Comparison of ENCODE assay signal across 1 cellular context in the genomic region with DNA sequence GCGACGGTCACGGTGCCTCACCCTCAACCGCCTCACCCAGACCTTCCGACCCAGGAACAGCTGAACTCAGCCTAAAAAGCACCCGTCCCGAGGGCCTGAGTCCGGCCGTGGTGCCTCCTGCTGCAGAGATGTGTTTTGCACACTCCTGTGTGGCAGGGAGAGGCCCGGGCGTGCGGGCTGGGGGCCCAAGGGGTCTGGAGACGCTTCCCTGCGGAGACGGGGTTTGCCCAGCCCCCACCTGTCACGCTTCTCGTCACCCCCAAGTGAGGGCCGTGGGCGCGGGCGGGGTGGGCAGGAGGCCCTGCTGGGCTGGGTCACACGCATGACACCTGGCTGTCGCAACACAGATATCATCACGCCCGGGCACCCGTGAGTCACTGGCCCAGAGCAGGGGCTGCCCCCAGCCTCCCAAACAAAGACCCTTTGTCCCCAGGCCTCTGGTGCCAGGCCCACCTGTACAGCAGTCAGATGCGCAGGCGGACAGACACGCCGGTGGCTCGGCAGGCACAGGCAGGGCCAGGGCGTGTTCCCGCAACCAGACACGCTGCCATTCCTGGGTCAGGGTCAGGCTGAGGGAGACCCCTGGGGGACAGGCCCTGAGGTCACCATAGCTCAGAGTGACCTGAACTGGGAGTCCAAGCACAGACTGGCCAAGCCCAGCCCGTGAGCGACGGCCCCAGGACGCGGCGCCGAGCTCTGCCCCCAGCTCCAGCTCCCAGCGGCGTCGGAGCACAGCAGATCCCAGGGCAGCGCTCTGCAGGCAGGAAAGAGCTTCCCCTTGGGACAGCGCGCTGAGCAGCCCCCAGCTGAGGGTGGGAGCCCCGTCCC.
TF ChIP-seq lines count a peak whose summit lies in the region.

No MANE protein-coding gene starts in this region.

TF ChIP-seq in K562, 482 proteins besides CTCF, POLR2A, EP300 and RAD21:
- TF ChIP-seq ZNF140 (CRISPR knock-in tag; IDR thresholded peaks at IDR 0.05), result no peak
- peak; percentile 61 for TF ChIP-seq POLR2G (IDR thresholded peaks at IDR 0.05; ENCODE audit: low read depth, low read length)
- TF ChIP-seq, protein P1, sequence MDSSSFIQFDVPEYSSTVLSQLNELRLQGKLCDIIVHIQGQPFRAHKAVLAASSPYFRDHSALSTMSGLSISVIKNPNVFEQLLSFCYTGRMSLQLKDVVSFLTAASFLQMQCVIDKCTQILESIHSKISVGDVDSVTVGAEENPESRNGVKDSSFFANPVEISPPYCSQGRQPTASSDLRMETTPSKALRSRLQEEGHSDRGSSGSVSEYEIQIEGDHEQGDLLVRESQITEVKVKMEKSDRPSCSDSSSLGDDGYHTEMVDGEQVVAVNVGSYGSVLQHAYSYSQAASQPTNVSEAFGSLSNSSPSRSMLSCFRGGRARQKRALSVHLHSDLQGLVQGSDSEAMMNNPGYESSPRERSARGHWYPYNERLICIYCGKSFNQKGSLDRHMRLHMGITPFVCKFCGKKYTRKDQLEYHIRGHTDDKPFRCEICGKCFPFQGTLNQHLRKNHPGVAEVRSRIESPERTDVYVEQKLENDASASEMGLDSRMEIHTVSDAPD (CRISPR knock-in tag; IDR thresholded peaks at IDR 0.05), result no peak
- TF ChIP-seq, protein P2, sequence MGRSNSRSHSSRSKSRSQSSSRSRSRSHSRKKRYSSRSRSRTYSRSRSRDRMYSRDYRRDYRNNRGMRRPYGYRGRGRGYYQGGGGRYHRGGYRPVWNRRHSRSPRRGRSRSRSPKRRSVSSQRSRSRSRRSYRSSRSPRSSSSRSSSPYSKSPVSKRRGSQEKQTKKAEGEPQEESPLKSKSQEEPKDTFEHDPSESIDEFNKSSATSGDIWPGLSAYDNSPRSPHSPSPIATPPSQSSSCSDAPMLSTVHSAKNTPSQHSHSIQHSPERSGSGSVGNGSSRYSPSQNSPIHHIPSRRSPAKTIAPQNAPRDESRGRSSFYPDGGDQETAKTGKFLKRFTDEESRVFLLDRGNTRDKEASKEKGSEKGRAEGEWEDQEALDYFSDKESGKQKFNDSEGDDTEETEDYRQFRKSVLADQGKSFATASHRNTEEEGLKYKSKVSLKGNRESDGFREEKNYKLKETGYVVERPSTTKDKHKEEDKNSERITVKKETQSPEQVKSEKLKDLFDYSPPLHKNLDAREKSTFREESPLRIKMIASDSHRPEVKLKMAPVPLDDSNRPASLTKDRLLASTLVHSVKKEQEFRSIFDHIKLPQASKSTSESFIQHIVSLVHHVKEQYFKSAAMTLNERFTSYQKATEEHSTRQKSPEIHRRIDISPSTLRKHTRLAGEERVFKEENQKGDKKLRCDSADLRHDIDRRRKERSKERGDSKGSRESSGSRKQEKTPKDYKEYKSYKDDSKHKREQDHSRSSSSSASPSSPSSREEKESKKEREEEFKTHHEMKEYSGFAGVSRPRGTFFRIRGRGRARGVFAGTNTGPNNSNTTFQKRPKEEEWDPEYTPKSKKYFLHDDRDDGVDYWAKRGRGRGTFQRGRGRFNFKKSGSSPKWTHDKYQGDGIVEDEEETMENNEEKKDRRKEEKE (IDR thresholded peaks at IDR 0.05; ENCODE audit: borderline replicate concordance in 1 of 2, control insufficient read depth in 1 of 2, low read depth in 2 of 2, low read length in 1 of 2), result no peak
- no peak for TF ChIP-seq GATAD2A (IDR thresholded peaks at IDR 0.05)
- TF ChIP-seq, protein P3, sequence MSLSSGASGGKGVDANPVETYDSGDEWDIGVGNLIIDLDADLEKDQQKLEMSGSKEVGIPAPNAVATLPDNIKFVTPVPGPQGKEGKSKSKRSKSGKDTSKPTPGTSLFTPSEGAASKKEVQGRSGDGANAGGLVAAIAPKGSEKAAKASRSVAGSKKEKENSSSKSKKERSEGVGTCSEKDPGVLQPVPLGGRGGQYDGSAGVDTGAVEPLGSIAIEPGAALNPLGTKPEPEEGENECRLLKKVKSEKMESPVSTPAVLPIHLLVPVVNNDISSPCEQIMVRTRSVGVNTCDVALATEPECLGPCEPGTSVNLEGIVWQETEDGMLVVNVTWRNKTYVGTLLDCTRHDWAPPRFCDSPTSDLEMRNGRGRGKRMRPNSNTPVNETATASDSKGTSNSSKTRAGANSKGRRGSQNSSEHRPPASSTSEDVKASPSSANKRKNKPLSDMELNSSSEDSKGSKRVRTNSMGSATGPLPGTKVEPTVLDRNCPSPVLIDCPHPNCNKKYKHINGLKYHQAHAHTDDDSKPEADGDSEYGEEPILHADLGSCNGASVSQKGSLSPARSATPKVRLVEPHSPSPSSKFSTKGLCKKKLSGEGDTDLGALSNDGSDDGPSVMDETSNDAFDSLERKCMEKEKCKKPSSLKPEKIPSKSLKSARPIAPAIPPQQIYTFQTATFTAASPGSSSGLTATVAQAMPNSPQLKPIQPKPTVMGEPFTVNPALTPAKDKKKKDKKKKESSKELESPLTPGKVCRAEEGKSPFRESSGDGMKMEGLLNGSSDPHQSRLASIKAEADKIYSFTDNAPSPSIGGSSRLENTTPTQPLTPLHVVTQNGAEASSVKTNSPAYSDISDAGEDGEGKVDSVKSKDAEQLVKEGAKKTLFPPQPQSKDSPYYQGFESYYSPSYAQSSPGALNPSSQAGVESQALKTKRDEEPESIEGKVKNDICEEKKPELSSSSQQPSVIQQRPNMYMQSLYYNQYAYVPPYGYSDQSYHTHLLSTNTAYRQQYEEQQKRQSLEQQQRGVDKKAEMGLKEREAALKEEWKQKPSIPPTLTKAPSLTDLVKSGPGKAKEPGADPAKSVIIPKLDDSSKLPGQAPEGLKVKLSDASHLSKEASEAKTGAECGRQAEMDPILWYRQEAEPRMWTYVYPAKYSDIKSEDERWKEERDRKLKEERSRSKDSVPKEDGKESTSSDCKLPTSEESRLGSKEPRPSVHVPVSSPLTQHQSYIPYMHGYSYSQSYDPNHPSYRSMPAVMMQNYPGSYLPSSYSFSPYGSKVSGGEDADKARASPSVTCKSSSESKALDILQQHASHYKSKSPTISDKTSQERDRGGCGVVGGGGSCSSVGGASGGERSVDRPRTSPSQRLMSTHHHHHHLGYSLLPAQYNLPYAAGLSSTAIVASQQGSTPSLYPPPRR (CRISPR knock-in tag; IDR thresholded peaks at IDR 0.05; ENCODE audit: borderline replicate concordance), result no peak
- TF ChIP-seq, protein P4, sequence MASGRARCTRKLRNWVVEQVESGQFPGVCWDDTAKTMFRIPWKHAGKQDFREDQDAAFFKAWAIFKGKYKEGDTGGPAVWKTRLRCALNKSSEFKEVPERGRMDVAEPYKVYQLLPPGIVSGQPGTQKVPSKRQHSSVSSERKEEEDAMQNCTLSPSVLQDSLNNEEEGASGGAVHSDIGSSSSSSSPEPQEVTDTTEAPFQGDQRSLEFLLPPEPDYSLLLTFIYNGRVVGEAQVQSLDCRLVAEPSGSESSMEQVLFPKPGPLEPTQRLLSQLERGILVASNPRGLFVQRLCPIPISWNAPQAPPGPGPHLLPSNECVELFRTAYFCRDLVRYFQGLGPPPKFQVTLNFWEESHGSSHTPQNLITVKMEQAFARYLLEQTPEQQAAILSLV (tag; IDR thresholded peaks at IDR 0.05), result no peak
- TF ChIP-seq KLF1 (tag; IDR thresholded peaks at IDR 0.05), result no peak
- no peak for TF ChIP-seq GATA2 (CRISPR knock-in tag; IDR thresholded peaks at IDR 0.05)
- TF ChIP-seq MBD2 (IDR thresholded peaks at IDR 0.05; ENCODE audit: borderline replicate concordance, low read depth), result no peak
- no peak for TF ChIP-seq CXXC5 (CRISPR knock-in tag; IDR thresholded peaks at IDR 0.05)
- TF ChIP-seq POLR3G (IDR thresholded peaks at IDR 0.05; ENCODE audit: extremely low read depth, insufficient read length, insufficient replicate concordance), result no peak
- no peak for TF ChIP-seq CHD4 (IDR thresholded peaks at IDR 0.05; ENCODE audit: insufficient read depth, insufficient replicate concordance, low read depth, low read length, poor library complexity, severe bottlenecking)
- no peak for TF ChIP-seq HNRNPK (IDR thresholded peaks at IDR 0.05; ENCODE audit: low read depth, low read length, poor library complexity, severe bottlenecking)
- TF ChIP-seq, protein P5, sequence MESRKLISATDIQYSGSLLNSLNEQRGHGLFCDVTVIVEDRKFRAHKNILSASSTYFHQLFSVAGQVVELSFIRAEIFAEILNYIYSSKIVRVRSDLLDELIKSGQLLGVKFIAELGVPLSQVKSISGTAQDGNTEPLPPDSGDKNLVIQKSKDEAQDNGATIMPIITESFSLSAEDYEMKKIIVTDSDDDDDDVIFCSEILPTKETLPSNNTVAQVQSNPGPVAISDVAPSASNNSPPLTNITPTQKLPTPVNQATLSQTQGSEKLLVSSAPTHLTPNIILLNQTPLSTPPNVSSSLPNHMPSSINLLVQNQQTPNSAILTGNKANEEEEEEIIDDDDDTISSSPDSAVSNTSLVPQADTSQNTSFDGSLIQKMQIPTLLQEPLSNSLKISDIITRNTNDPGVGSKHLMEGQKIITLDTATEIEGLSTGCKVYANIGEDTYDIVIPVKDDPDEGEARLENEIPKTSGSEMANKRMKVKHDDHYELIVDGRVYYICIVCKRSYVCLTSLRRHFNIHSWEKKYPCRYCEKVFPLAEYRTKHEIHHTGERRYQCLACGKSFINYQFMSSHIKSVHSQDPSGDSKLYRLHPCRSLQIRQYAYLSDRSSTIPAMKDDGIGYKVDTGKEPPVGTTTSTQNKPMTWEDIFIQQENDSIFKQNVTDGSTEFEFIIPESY (CRISPR knock-in tag; IDR thresholded peaks at IDR 0.05), result peak; percentile 69
- no peak for TF ChIP-seq POLR2AphosphoS2 (IDR thresholded peaks at IDR 0.05; ENCODE audit: low read length)
- no peak for TF ChIP-seq TEAD1 (CRISPR knock-in tag; IDR thresholded peaks at IDR 0.05)
